8 cellular contexts compared by ENCODE assay signal in genomic region chr18:77127769-77128671, GRCh38. TPM values are rescaled to one million over a fixed set of nuclear protein-coding genes. Genes with fewer than 3 reads are reported as not detected.
A peak's percentile ranks its signal among the peaks of the same experiment; 100 is the strongest.
DNase-seq lines count a peak whose midpoint lies in the region; ATAC-seq, FAIRE-seq and TF ChIP-seq lines count a peak whose summit lies in the region.

No MANE protein-coding gene starts in this region.

- peak overlapping the region; percentile 73 for H3K4me2 ChIP-seq in keratinocyte (ENCODE audit: control insufficient read depth, extremely low read depth, insufficient read depth, low read depth, low read length)

- TF ChIP-seq CTCF in 22Rv1 (IDR thresholded peaks at IDR 0.05) (no peak), GM10266 (IDR thresholded peaks at IDR 0.05; ENCODE audit: control insufficient read depth, insufficient read depth, low read depth, missing control alignments) (no peak), keratinocyte (optimal IDR thresholded peaks at IDR 0.05 in 1 of 3, IDR thresholded peaks at IDR 0.05 in 1 of 3, conservative IDR thresholded peaks at IDR 0.05 in 1 of 3; ENCODE audit: extremely low read depth in 1 of 3, insufficient read depth in 2 of 3, low read length in 3 of 3) (no peak)

- H3K9ac ChIP-seq in adipocyte (ENCODE audit: low read length) (peak overlapping the region; percentile 58), keratinocyte (ENCODE audit: control insufficient read depth, extremely low read depth, insufficient read depth, low read length) (peak overlapping the region; percentile 49)

- DNase-seq in GM10266 (ENCODE audit: extremely low spot score) (peak; percentile 59), NOMO-1 treated with dmso at 0.1 percent for 144 hours (lab: John Stamatoyannopoulos, UW; ENCODE audit: unreplicated experiment) (peak; percentile 88), adipocyte (ENCODE audit: low read depth) (peak; percentile 81), keratinocyte (ENCODE audit: low read depth, low spot score) (peak; percentile 94), superior temporal gyrus (ENCODE audit: extremely low spot score) (peak; percentile 71), nucleus accumbens (lab: John Stamatoyannopoulos, UW) (no peak)

- H3K4me1 ChIP-seq in adipocyte (ENCODE audit: control insufficient read depth, insufficient read depth, low read length) (peaks cover 50% of the 10 kb centered on the region), keratinocyte (ENCODE audit: control insufficient read depth, extremely low read depth, insufficient read depth, low read length) (peaks cover 58% of the 10 kb centered on the region)

- H3K36me3 ChIP-seq in adipocyte (ENCODE audit: control insufficient read depth, insufficient read depth, low read length, severe bottlenecking) (no peaks in the 10 kb centered on the region), keratinocyte (ENCODE audit: control insufficient read depth in 2 of 2, extremely low read depth in 1 of 2, insufficient read depth in 2 of 2, low read length in 2 of 2) (peaks cover 2 to 8% of the 10 kb centered on the region in 2 experiments)

- H3K9me1 ChIP-seq in keratinocyte (ENCODE audit: control insufficient read depth, extremely low read depth, insufficient read depth, low read length) = no peaks in the 10 kb centered on the region

- H3K9me3 ChIP-seq in adipocyte (ENCODE audit: control insufficient read depth, low read length) (no peaks in the 10 kb centered on the region), keratinocyte (ENCODE audit: control insufficient read depth, low read depth, low read length) (no peaks in the 10 kb centered on the region)

- H2AFZ ChIP-seq in keratinocyte (ENCODE audit: control insufficient read depth, low read length) = no peak overlapping the region

- H3K27me3 ChIP-seq in adipocyte (replicated peaks; ENCODE audit: control insufficient read depth, insufficient read depth, low read length) = no peaks in the 10 kb centered on the region
- H3K27me3 ChIP-seq in keratinocyte (ENCODE audit: control insufficient read depth, extremely low read depth, insufficient read depth, low read length) = no peaks in the 10 kb centered on the region

- ATAC-seq in HG03064 (IDR thresholded peaks at IDR 0.05; ENCODE audit: low read depth, unreplicated experiment) = peak; percentile 29

- H3K27ac ChIP-seq in 22Rv1 = peak overlapping the region; percentile 46
- H3K27ac ChIP-seq in keratinocyte (ENCODE audit: control insufficient read depth, insufficient read depth, low read length) = peak overlapping the region; percentile 94

- peak; percentile 90 for FAIRE-seq in keratinocyte (lab: Jason Lieb, UNC)

- no peaks in the 10 kb centered on the region for H4K20me1 ChIP-seq in keratinocyte (ENCODE audit: control insufficient read depth, extremely low read depth, insufficient read depth, low read length)

- dilution Hi-C loops in keratinocyte (cut with MboI; ENCODE audit: extremely low pct_ligation_motif_present, low sequenced_read_pairs) = no loop called here

- peak overlapping the region; percentile 53 for H3K4me3 ChIP-seq in adipocyte (ENCODE audit: low read length)
- peak overlapping the region in 2 of 3 experiments; percentile 16 to 43 for H3K4me3 ChIP-seq in keratinocyte (ENCODE audit: control insufficient read depth in 2 of 3, extremely low read depth in 1 of 3, insufficient read depth in 2 of 3, low read depth in 1 of 3, low read length in 3 of 3)

- peaks cover 63% of the 10 kb centered on the region for H3K79me2 ChIP-seq in keratinocyte (ENCODE audit: control insufficient read depth, insufficient read depth, low read length)

RNA-seq across cellular contexts. Expression of gene MBP, which starts 4.6 kb away (rescaled TPM):
- 30.7 to 38.7 TPM (median 35.6 TPM) in 3 replicates for polyA plus RNA-seq in keratinocyte
- polyA plus RNA-seq in keratinocyte (2011; ENCODE audit: low read depth) = 38.5 TPM
- 30.1 and 40.6 TPM in 2 replicates for polyA plus RNA-seq in keratinocyte (2011; cell fraction: cytosol; rRNA removed)
- 39.0 and 41.5 TPM in 2 replicates for polyA plus RNA-seq in keratinocyte (2011; cell fraction: nucleus; rRNA removed)
- polyA plus RNA-seq in keratinocyte (2012; ENCODE audit: low replicate concordance) = 25.6 and 33.7 TPM in 2 replicates
- 49.5 to 66.1 TPM (median 52.8 TPM) in 3 replicates for polyA minus RNA-seq in keratinocyte
- 49.3 TPM for polyA minus RNA-seq in keratinocyte (2011; cell fraction: cytosol; rRNA and poly(A)+ RNA removed)
- 33.8 and 64.1 TPM in 2 replicates for polyA minus RNA-seq in keratinocyte (2011; cell fraction: nucleus; rRNA and poly(A)+ RNA removed)

Comparison
In these comparisons a context has a peak if more than half of its experiments do, and no peak if none do; other contexts are left out.
1. DNase-seq: peak in GM10266 (single experiment), NOMO-1 treated with dmso at 0.1 percent for 144 hours (single experiment), adipocyte (single experiment), keratinocyte (single experiment) and superior temporal gyrus (single experiment); none in nucleus accumbens (0 of 56).